Comparison of ENCODE assay signal across 22 cellular contexts in genomic region chr4:105989411-105990242, GRCh38.
A peak's percentile ranks its signal among the peaks of the same experiment; 100 is the strongest.
DNase-seq lines count a peak whose midpoint lies in the region; ATAC-seq and TF ChIP-seq lines count a peak whose summit lies in the region.
"Had no signal": no experiment of that assay in that cellular context is flagged by ENCODE, and none has a peak within 500 bp of the region (broad histone marks: within the 10 kb centered on the region; RNA-seq: fewer than 3 reads in every experiment).

No MANE protein-coding gene starts in this region.

- no peak overlapping the region for H3K4me3 ChIP-seq in heart right ventricle
- H3K4me3 ChIP-seq in psoas muscle: no peak overlapping the region
- no peak overlapping the region for H3K4me3 ChIP-seq in aorta (ENCODE audit: low read length in 2 of 2)
- no peak overlapping the region for H3K4me3 ChIP-seq in right lobe of liver
- H3K4me3 ChIP-seq: hepatocyte, smooth muscle cell had no signal

- H3K36me3 ChIP-seq in heart right ventricle (no peaks in the 10 kb centered on the region), psoas muscle (ENCODE audit: insufficient read depth in 1 of 2, low read depth in 1 of 2) (no peaks in the 10 kb centered on the region), aorta (ENCODE audit: control insufficient read depth in 1 of 2, insufficient read depth in 2 of 2, low read length in 1 of 2) (no peaks in the 10 kb centered on the region), right lobe of liver (no peaks in the 10 kb centered on the region)
- H3K36me3 ChIP-seq: BE2C, brain microvascular endothelial cell had no signal

- no peak for TF ChIP-seq CTCF in heart right ventricle (IDR thresholded peaks at IDR 0.05)
- no peak for TF ChIP-seq CTCF in psoas muscle (IDR thresholded peaks at IDR 0.05)
- no peak for TF ChIP-seq CTCF in right lobe of liver (IDR thresholded peaks at IDR 0.05)

- H3K4me1 ChIP-seq in heart right ventricle: peaks cover 0 to 33% (median 21%) of the 10 kb centered on the region in 9 donors
- H3K4me1 ChIP-seq in psoas muscle: peaks cover 34% of the 10 kb centered on the region
- H3K4me1 ChIP-seq in aorta (ENCODE audit: control insufficient read depth in 1 of 2, insufficient read depth in 2 of 2, low read length in 2 of 2): peaks cover 4 to 8% of the 10 kb centered on the region in 2 donors
- no peaks in the 10 kb centered on the region for H3K4me1 ChIP-seq in right lobe of liver
- H3K4me1 ChIP-seq: Caco-2 had no signal

- H3K9me3 ChIP-seq in heart right ventricle (peaks cover 0 to 5% (median 0%) of the 10 kb centered on the region in 11 donors), psoas muscle (no peaks in the 10 kb centered on the region), aorta (ENCODE audit: control insufficient read depth, low read length) (no peaks in the 10 kb centered on the region), right lobe of liver (no peaks in the 10 kb centered on the region)
- H3K9me3 ChIP-seq: BE2C, Caco-2 had no signal

- H3K27ac ChIP-seq in heart right ventricle (peak overlapping the region in 8 of 10 donors; percentile 49 to 79 (median 64)), psoas muscle (peak overlapping the region; percentile 93), aorta (ENCODE audit: low read depth in 1 of 2, low read length in 2 of 2) (peak overlapping the region in 1 of 2 donors; percentile 19), right lobe of liver (no peak overlapping the region)
- H3K27ac ChIP-seq: brain microvascular endothelial cell, hepatocyte had no signal

- H3K27me3 ChIP-seq in heart right ventricle: no peaks in the 10 kb centered on the region
- H3K27me3 ChIP-seq in psoas muscle (ENCODE audit: insufficient read depth in 3 of 3, low read length in 2 of 3): no peaks in the 10 kb centered on the region
- no peaks in the 10 kb centered on the region for H3K27me3 ChIP-seq in aorta (ENCODE audit: control insufficient read depth in 1 of 2, insufficient read depth in 2 of 2, low read length in 1 of 2)
- no peaks in the 10 kb centered on the region for H3K27me3 ChIP-seq in right lobe of liver
- H3K27me3 ChIP-seq: BE2C, brain microvascular endothelial cell, hepatocyte had no signal

- DNase-seq in heart right ventricle (peak in 1 of 2 donors; percentile 8), Right ventricle myocardium inferior (ENCODE audit: missing footprints) (no peak), dermis blood vessel endothelial cell (peak; percentile 87), psoas muscle (no peak), aorta (no peak), AML-193 (lab: John Stamatoyannopoulos, UW) (no peak), right lobe of liver (no peak), NCI-H1436 (lab: John Stamatoyannopoulos, UW) (no peak)
- DNase-seq: activated CD8-positive, alpha-beta memory T cell treated with anti-CD3 and anti-CD28 coated beads, Interleukin-2, amount 50 U/mL, for 4 hours; BE2C; brain microvascular endothelial cell; Caco-2; cortex of kidney; EL; natural killer cell; NCI-H1436 treated with DMSO at 0.1 percent for 48 hours; NCI-H2171; posterior cingulate gyrus; SHP77 treated with DMSO at 0.1 percent for 48 hours; stimulated activated CD4-positive, alpha-beta T cell treated with anti-CD3 and anti-CD28 coated beads, Interleukin-4, amount 100 ng/mL, for 24 hours had no signal

- intact Hi-C loops in heart right ventricle (cut with DNase I): no loop called here
- intact Hi-C loops in Right ventricle myocardium inferior (cut with DNase I): loop anchor here (10.0 kb wide), 1 partner anchor 45 kb away; no protein-coding TSS in a partner anchor
- intact Hi-C loops in psoas muscle (cut with DNase I): no loop called here
- intact Hi-C loops in aorta (cut with DNase I): loop anchor here in 1 of 2 donors (5.0 kb wide), 1 partner anchor 48 kb away; no protein-coding TSS in a partner anchor
- intact Hi-C loops in right lobe of liver (cut with DNase I): no loop called here

- 47 to 60% methylated on average over 2 of the region's 2 CpGs for WGBS in heart right ventricle, 2 donors
- WGBS in psoas muscle, 3 donors: 29 to 49% (median 37%) methylated on average over 2 of the region's 2 CpGs
- WGBS in aorta, 2 donors: 48 to 51% methylated on average over 2 of the region's 2 CpGs
- 55% methylated on average over 2 of the region's 2 CpGs for WGBS in right lobe of liver (ENCODE audit: insufficient coverage, low coverage, low lambda C conversion rate, missing lambda C conversion rate)

- ATAC-seq in heart right ventricle (peak in 3 of 8 donors; percentile 34 to 52 (median 44)), Right ventricle myocardium inferior (no peak), psoas muscle (peak in 3 of 4 donors; percentile 43 to 70 (median 50)), aorta (ENCODE audit: low FRiP score) (peak; percentile 56), right lobe of liver (no peak)
- ATAC-seq: natural killer cell had no signal

- TF ChIP-seq POLR2A in right lobe of liver (IDR thresholded peaks at IDR 0.05): no peak

Comparison
In these comparisons a context has a peak if more than half of its experiments do, and no peak if none do; other contexts are left out.
1. ATAC-seq: peak in psoas muscle (3 of 4) and aorta (single experiment); none in Right ventricle myocardium inferior (single experiment) and right lobe of liver (0 of 4).
2. H3K27ac ChIP-seq: peak in heart right ventricle (8 of 10) and psoas muscle (single experiment); none in right lobe of liver (0 of 3).